ENCODE assay signal across 9 cellular contexts in the genomic region with DNA sequence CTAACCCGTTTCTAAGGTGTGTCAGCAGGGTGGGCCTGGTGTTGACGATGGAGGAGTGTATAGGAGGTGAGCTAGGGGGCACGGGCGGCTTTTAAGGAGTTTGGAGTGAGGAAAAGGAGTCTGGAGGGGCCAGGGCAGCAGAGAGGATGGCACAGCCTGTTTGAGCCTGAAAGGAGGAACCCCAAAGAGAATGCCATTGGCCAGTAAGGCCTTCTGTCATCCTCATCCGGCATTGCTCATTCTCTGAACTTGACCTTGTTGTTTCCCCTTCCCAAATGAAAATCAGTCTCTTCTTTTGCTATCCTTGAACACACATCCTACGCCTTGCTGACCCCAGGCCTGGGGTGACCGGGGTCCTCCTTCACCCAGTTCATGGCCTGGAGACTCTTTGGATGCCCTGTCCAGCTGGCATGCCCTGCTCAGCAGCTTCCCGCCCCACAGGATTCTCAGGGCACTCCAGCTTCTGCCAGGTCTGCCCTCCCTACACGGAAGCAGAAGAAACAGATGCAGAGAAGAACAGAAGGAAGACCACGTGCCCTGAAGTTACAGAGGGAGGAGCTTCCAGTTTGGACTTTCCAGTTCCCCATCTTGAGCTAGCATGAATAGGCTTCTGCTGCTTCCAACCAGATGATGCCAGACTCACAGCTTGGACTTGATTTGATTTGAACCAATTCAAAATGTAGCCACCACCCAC. TPM values are rescaled to one million over a fixed set of nuclear protein-coding genes. Genes with fewer than 3 reads are reported as not detected.
DNase-seq lines count a peak whose midpoint lies in the region; ATAC-seq, FAIRE-seq and TF ChIP-seq lines count a peak whose summit lies in the region.
"Had no signal": no experiment of that assay in that cellular context is flagged by ENCODE, and none has a peak within 500 bp of the region (broad histone marks: within the 10 kb centered on the region; RNA-seq: fewer than 3 reads in every experiment).

No MANE protein-coding gene starts in this region.

- no peaks in the 10 kb centered on the region for H3K27me3 ChIP-seq in bronchial epithelial cell (ENCODE audit: control insufficient read depth, insufficient read depth, low read length)
- no peaks in the 10 kb centered on the region for H3K27me3 ChIP-seq in tibial artery
- H3K27me3 ChIP-seq in HAP-1 (ENCODE audit: low read depth), result no peaks in the 10 kb centered on the region

- DNase-seq in MV-4-11 (lab: John Stamatoyannopoulos, UW) (peak; percentile 86), bronchial epithelial cell (ENCODE audit: low read depth) (peak; percentile 44), medulla oblongata (ENCODE audit: extremely low spot score) (peak; percentile 80), tibial artery (peak; percentile 49 to 67), foreskin melanocyte (no peak), HAP-1 (ENCODE audit: low spot score in 2 of 2) (no peak)
- DNase-seq: activated naive CD8-positive, alpha-beta T cell treated with anti-CD3 and anti-CD28 coated beads for 36 hours; stimulated activated CD4-positive, alpha-beta T cell treated with anti-CD3 and anti-CD28 coated beads, Interleukin-2, amount 100 ng/mL, for 24 hours had no signal

- H3K9me3 ChIP-seq in tibial artery (no peaks in the 10 kb centered on the region), HAP-1 (no peaks in the 10 kb centered on the region)

- peaks cover 0 to 48% (median 26%) of the 10 kb centered on the region in 4 donors for H3K4me1 ChIP-seq in tibial artery
- peaks cover 9% of the 10 kb centered on the region for H3K4me1 ChIP-seq in HAP-1

- H3K27ac ChIP-seq in tibial artery, result peak overlapping the region; percentile 54 to 67

- H3K36me3 ChIP-seq in bronchial epithelial cell (ENCODE audit: control insufficient read depth, insufficient read depth, low read length) (no peaks in the 10 kb centered on the region), tibial artery (no peaks in the 10 kb centered on the region), HAP-1 (replicated peaks) (no peaks in the 10 kb centered on the region)

- no peak for FAIRE-seq in bronchial epithelial cell (lab: Jason Lieb, UNC)

- intact Hi-C loops in tibial artery (cut with DNase I; ENCODE audit: low total_unique reads), result no loop called here

- no peak for TF ChIP-seq CTCF in bronchial epithelial cell (IDR thresholded peaks at IDR 0.05; ENCODE audit: insufficient read depth, low read length, severe bottlenecking)
- TF ChIP-seq CTCF in tibial artery (IDR thresholded peaks at IDR 0.05), result no peak

- in situ Hi-C loops in HAP-1 (cut with MboI; ENCODE audit: low sequenced_read_pairs), result no loop called here

- no peak for ATAC-seq in GM18517 (IDR thresholded peaks at IDR 0.05; ENCODE audit: unreplicated experiment)

- H3K4me3 ChIP-seq in bronchial epithelial cell (ENCODE audit: low read depth, low read length) (no peak overlapping the region), tibial artery (no peak overlapping the region), HAP-1 (no peak overlapping the region)

RNA-seq across cellular contexts. Expression of a gene that starts 20.5 kb away (rescaled TPM):
- total RNA-seq in bronchial epithelial cell, result 1.6 and 2.4 TPM in 2 replicates

RNA-seq across cellular contexts. Expression of a gene that starts 31.1 kb away (rescaled TPM):
- 308 and 654 TPM in 2 replicates for total RNA-seq in bronchial epithelial cell

Comparison
In these comparisons a context has a peak if more than half of its experiments do, and no peak if none do; other contexts are left out.
1. DNase-seq: peak in MV-4-11 (single experiment), bronchial epithelial cell (single experiment), medulla oblongata (single experiment) and tibial artery (2 of 2); none in foreskin melanocyte (single experiment) and HAP-1 (0 of 2).